Comparison of ENCODE assay signal across 8 cellular contexts in the genomic region with DNA sequence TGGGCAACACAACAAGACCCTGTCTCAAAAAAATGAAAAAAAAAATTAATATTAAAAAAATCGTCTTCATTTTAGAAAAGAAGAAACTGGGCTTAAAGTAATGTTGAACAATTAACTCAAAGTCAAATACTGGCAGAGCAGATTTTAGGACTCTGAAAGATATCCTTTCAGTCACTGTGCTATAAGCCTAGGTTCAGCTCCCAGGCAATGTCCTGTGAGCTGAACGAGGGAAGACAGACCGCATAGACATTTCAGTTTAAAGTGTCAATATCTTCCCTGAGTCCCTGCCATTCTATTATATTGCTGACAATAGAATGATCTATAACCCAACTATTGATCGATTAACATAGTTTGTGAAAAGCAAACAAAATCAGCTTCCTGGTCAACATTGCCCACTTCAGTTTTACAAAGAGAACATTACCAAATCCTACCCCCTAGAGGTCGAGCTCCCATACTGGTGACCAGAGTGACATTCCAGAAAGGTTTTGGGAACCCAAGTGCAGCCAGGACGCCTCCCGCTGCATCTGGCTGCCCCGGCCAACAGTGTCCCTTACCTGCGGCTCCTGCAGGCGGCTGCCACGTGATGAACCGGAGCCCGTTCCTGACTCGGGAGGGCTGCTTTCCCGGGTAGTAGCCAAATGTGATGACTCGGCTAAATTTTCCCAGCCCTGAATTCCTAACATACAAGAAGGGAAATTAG. TPM values are rescaled to one million over a fixed set of nuclear protein-coding genes. Genes with fewer than 3 reads are reported as not detected.
DNase-seq lines count a peak whose midpoint lies in the region; ATAC-seq and TF ChIP-seq lines count a peak whose summit lies in the region.

No MANE protein-coding gene starts in this region.

- peak overlapping the region; percentile 62 for H2AFZ ChIP-seq in ACC112 (ENCODE audit: low read length, unreplicated experiment)

- no peaks in the 10 kb centered on the region for H3K79me2 ChIP-seq in ACC112 (ENCODE audit: control insufficient read depth, insufficient read depth, low read length, unreplicated experiment)

- H3K9me3 ChIP-seq in HEK293 (ENCODE audit: control insufficient read depth, insufficient read depth, low read depth, low read length): no peaks in the 10 kb centered on the region
- H3K9me3 ChIP-seq in right cardiac atrium (ENCODE audit: control insufficient read depth, low read length): no peaks in the 10 kb centered on the region

- H3K4me3 ChIP-seq in ACC112 (ENCODE audit: low read depth, low read length): peak overlapping the region; percentile 68
- H3K4me3 ChIP-seq in HEK293 (ENCODE audit: low read depth, low read length): peak overlapping the region; percentile 4
- peak overlapping the region; percentile 24 for H3K4me3 ChIP-seq in right cardiac atrium (ENCODE audit: low read length)
- H3K4me3 ChIP-seq in retinal pigment epithelial cell (ENCODE audit: low read length): peak overlapping the region; percentile 29

- intact Hi-C loops in right cardiac atrium (cut with DNase I): no loop called here

- TF ChIP-seq CTCF in HEK293 (tag by site-specific recombination; IDR thresholded peaks at IDR 0.05): peak; percentile 61
- peak; percentile 16 for TF ChIP-seq CTCF in retinal pigment epithelial cell (conservative IDR thresholded peaks at IDR 0.05; ENCODE audit: low read depth, low read length)

- peak; percentile 24 for DNase-seq in UCSD-AML1 (lab: John Stamatoyannopoulos, UW; ENCODE audit: unreplicated experiment)
- peak in 2 of 3 donors; percentile 61 to 68 for DNase-seq in right cardiac atrium
- no peak for DNase-seq in retinal pigment epithelial cell (ENCODE audit: low read depth)
- DNase-seq in kidney glomerular epithelial cell (lab: John Stamatoyannopoulos, UW): no peak
- no peak for DNase-seq in stimulated activated naive CD8-positive, alpha-beta T cell treated with anti-CD3 and anti-CD28 coated beads, Interleukin-15, Interleukin-2, amounts not matched to agents 100 U/mL and 50 U/mL, for 24 hours

- CTCF ChIA-PET in HEK293 (lab: Yijun Ruan, JAX): interaction anchor here (0.6 to 3.7 kb wide), 28 partner anchors 8 to 311 kb away, joined by 3 to 38 read pairs (median 4); partner anchors contain the start of gene ME2

- ATAC-seq in right cardiac atrium: peak; percentile 57 to 66
- no peak for ATAC-seq in stimulated activated naive CD8-positive, alpha-beta T cell treated with anti-CD3 and anti-CD28 coated beads, Interleukin-15, Interleukin-2, amounts not matched to agents 100 U/mL and 50 U/mL, for 24 hours
- no peak for ATAC-seq in GM21423 (IDR thresholded peaks at IDR 0.05; ENCODE audit: unreplicated experiment)

- POLR2A ChIA-PET in HEK293 (lab: Yijun Ruan, JAX): interaction anchor here (0.6 kb wide), 1 partner anchor 90 kb away, joined by 3 read pairs; no protein-coding TSS in a partner anchor

- H3K27me3 ChIP-seq in ACC112 (ENCODE audit: insufficient read depth, low read length) (no peaks in the 10 kb centered on the region), right cardiac atrium (ENCODE audit: control insufficient read depth, insufficient read depth) (no peaks in the 10 kb centered on the region)

- H3K36me3 ChIP-seq in ACC112 (ENCODE audit: insufficient read depth, low read length) (no peaks in the 10 kb centered on the region), HEK293 (ENCODE audit: control insufficient read depth in 2 of 2, insufficient read depth in 1 of 2, low read length in 2 of 2) (no peaks in the 10 kb centered on the region)

- WGBS in right cardiac atrium: 12% methylated on average over 16 of the region's 16 CpGs

- H3K4me1 ChIP-seq in ACC112 (ENCODE audit: control insufficient read depth, insufficient read depth, low read length, unreplicated experiment) (peaks cover 18% of the 10 kb centered on the region), HEK293 (ENCODE audit: control insufficient read depth, insufficient read depth, low read length) (peaks cover 14% of the 10 kb centered on the region), right cardiac atrium (ENCODE audit: control insufficient read depth, insufficient read depth, low read length) (no peaks in the 10 kb centered on the region)

- H3K27ac ChIP-seq in ACC112 (ENCODE audit: low read depth, low read length): no peak overlapping the region
- no peak overlapping the region for H3K27ac ChIP-seq in HEK293 (ENCODE audit: extremely low read depth, low read depth, low read length)
- H3K27ac ChIP-seq in right cardiac atrium (ENCODE audit: low read length): peak overlapping the region; percentile 6

TF ChIP-seq in HEK293, 187 proteins besides CTCF, POLR2A, EP300 and RAD21 (continues in another document):
- no peak for TF ChIP-seq ZNF558 (tag by site-specific recombination; IDR thresholded peaks at IDR 0.05)
- TF ChIP-seq, protein P1, sequence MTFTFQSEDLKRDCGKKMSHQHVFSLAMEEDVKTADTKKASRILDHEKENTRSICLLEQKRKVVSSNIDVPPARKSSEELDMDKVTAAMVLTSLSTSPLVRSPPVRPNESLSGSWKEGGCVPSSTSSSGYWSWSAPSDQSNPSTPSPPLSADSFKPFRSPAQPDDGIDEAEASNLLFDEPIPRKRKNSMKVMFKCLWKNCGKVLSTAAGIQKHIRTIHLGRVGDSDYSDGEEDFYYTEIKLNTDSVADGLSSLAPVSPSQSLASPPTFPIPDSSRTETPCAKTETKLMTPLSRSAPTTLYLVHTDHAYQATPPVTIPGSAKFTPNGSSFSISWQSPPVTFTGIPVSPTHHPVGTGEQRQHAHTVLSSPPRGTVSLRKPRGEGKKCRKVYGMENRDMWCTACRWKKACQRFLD (tag by site-specific recombination; IDR thresholded peaks at IDR 0.05): no peak
- TF ChIP-seq ZNF416 (tag by site-specific recombination; IDR thresholded peaks at IDR 0.05): no peak
- peak; percentile 30; the same call in 1 of the 2 replicates for TF ChIP-seq GLIS1 (tag by site-specific recombination; IDR thresholded peaks at IDR 0.05)
- TF ChIP-seq ZNF623 (tag by site-specific recombination; IDR thresholded peaks at IDR 0.05): no peak
- no peak for TF ChIP-seq ZNF24 (tag by site-specific recombination; IDR thresholded peaks at IDR 0.05)
- TF ChIP-seq ZBTB48 (tag by site-specific recombination; IDR thresholded peaks at IDR 0.05): peak; percentile 13; the same call in 1 of the 2 replicates
- TF ChIP-seq ZNF148 (tag by site-specific recombination; IDR thresholded peaks at IDR 0.05; ENCODE audit: borderline replicate concordance): no peak
- TF ChIP-seq, protein P2, sequence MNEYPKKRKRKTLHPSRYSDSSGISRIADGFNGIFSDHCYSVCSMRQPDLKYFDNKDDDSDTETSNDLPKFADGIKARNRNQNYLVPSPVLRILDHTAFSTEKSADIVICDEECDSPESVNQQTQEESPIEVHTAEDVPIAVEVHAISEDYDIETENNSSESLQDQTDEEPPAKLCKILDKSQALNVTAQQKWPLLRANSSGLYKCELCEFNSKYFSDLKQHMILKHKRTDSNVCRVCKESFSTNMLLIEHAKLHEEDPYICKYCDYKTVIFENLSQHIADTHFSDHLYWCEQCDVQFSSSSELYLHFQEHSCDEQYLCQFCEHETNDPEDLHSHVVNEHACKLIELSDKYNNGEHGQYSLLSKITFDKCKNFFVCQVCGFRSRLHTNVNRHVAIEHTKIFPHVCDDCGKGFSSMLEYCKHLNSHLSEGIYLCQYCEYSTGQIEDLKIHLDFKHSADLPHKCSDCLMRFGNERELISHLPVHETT (tag by site-specific recombination; IDR thresholded peaks at IDR 0.05): no peak
- TF ChIP-seq IKZF3 (tag by site-specific recombination; IDR thresholded peaks at IDR 0.05): peak; percentile 58
- TF ChIP-seq ZNF830 (tag by site-specific recombination; IDR thresholded peaks at IDR 0.05; ENCODE audit: low read depth): no peak
- no peak for TF ChIP-seq ZNF426 (tag by site-specific recombination; IDR thresholded peaks at IDR 0.05)
- TF ChIP-seq OVOL3 (tag by site-specific recombination; IDR thresholded peaks at IDR 0.05): no peak
- no peak for TF ChIP-seq ZNF211 (tag by site-specific recombination; IDR thresholded peaks at IDR 0.05; ENCODE audit: low read depth)
- no peak for TF ChIP-seq MYNN (tag by site-specific recombination; IDR thresholded peaks at IDR 0.05; ENCODE audit: borderline replicate concordance)
- no peak for TF ChIP-seq ZNF837 (tag by site-specific recombination; IDR thresholded peaks at IDR 0.05)
- TF ChIP-seq YY2 (tag by site-specific recombination; IDR thresholded peaks at IDR 0.05): no peak
- TF ChIP-seq ZBTB7A (tag by site-specific recombination; IDR thresholded peaks at IDR 0.05; ENCODE audit: low read depth): no peak
- 0 out of 2 replicates have a peak, but pooled peaks have one; percentile 21 for TF ChIP-seq ZBTB20 (tag by site-specific recombination; IDR thresholded peaks at IDR 0.05)
- no peak for TF ChIP-seq SCRT2 (tag by site-specific recombination; IDR thresholded peaks at IDR 0.05)
- TF ChIP-seq ZNF707 (tag by site-specific recombination; IDR thresholded peaks at IDR 0.05): no peak
- TF ChIP-seq ZNF302 (tag by site-specific recombination; IDR thresholded peaks at IDR 0.05; ENCODE audit: low read depth): no peak
- TF ChIP-seq ZNF214 (tag by site-specific recombination; IDR thresholded peaks at IDR 0.05; ENCODE audit: borderline replicate concordance): no peak
- no peak for TF ChIP-seq ZNF221 (tag by site-specific recombination; IDR thresholded peaks at IDR 0.05; ENCODE audit: borderline replicate concordance)

RNA-seq across cellular contexts. Expression of gene MRO, which starts 0.6 kb away (rescaled TPM):
- total RNA-seq in right cardiac atrium: 1 to 10 TPM; 5.2 to 8.7 (median 7.9) TPM
- 5.8 TPM for polyA plus RNA-seq in right cardiac atrium

RNA-seq across cellular contexts. Expression of gene ME2, which starts 59.7 kb away (rescaled TPM):
- total RNA-seq in right cardiac atrium: 100 to 1,000 TPM in 3 of 4 donors, 10 to 100 TPM in 1; 91.0 to 126 (median 118) TPM
- polyA plus RNA-seq in right cardiac atrium: 94.7 TPM

Comparison
In these comparisons a context has a peak if more than half of its experiments do, and no peak if none do; other contexts are left out.
1. H3K4me3 ChIP-seq: peak in every context shown above with its lines; median percentile 68 in ACC112; 29 in retinal pigment epithelial cell; 24 in right cardiac atrium; 4 in HEK293.
2. DNase-seq: peak in UCSD-AML1 (single experiment) and right cardiac atrium (2 of 3); none in retinal pigment epithelial cell (single experiment), kidney glomerular epithelial cell (single experiment) and stimulated activated naive CD8-positive, alpha-beta T cell treated with anti-CD3 and anti-CD28 coated beads, Interleukin-15, Interleukin-2, amounts not matched to agents 100 U/mL and 50 U/mL, for 24 hours (single experiment).
3. ATAC-seq: peak in right cardiac atrium (2 of 2); none in stimulated activated naive CD8-positive, alpha-beta T cell treated with anti-CD3 and anti-CD28 coated beads, Interleukin-15, Interleukin-2, amounts not matched to agents 100 U/mL and 50 U/mL, for 24 hours (single experiment) and GM21423 (single experiment).